6 cellular contexts compared by ENCODE assay signal in the genomic region with DNA sequence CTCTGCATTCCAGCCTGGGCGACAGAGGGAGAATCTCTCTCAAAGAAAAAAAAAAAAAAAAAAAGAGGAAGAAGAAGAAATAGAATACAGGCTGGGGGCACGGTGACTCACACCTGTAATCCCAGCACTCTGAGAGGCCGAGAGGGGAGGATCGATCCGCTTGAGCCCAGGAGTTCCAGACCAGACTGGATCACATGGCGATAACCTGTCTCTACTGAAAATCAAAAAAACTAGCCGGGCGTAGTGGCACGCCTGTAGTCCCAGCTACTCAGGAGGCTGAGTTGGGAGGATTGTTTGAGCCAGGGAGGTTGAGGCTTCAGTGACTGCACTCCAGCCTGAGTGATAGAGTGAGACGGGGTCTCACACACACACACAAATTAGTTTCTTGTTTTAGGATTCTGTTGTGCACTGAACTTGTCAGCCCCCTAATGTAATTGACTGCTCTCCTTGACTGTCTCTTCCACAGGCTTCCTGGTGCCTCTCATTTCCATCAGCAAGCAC. TPM values are rescaled to one million over a fixed set of nuclear protein-coding genes. Genes with fewer than 3 reads are reported as not detected.
A peak's percentile ranks its signal among the peaks of the same experiment; 100 is the strongest.
DNase-seq lines count a peak whose midpoint lies in the region; ATAC-seq and TF ChIP-seq lines count a peak whose summit lies in the region.

No MANE protein-coding gene starts in this region.

- no peak for TF ChIP-seq CTCF in activated CD8-positive, alpha-beta T cell treated with anti-CD3 and anti-CD28 coated beads for 36 hours (IDR thresholded peaks at IDR 0.05)
- TF ChIP-seq CTCF in lower lobe of right lung (IDR thresholded peaks at IDR 0.05) (no peak), GM10248 (IDR thresholded peaks at IDR 0.05; ENCODE audit: control extremely low read depth, extremely low read depth, low read depth, missing control alignments) (no peak)

- peaks cover 53% of the 10 kb centered on the region for H3K4me1 Mint-ChIP-seq in activated CD8-positive, alpha-beta T cell treated with anti-CD3 and anti-CD28 coated beads for 36 hours (ENCODE audit: low read depth)

- peak overlapping the region; percentile 73 for H3K4me3 ChIP-seq in lower lobe of right lung

- DNase-seq in activated CD8-positive, alpha-beta T cell treated with anti-CD3 and anti-CD28 coated beads for 36 hours: no peak
- no peak for DNase-seq in lower lobe of right lung
- DNase-seq in NCI-H2196 (lab: John Stamatoyannopoulos, UW; ENCODE audit: unreplicated experiment): no peak
- no peak for DNase-seq in GM10248 (ENCODE audit: extremely low spot score)
- no peak for DNase-seq in SHP77 (lab: John Stamatoyannopoulos, UW)

- no peak for TF ChIP-seq RAD21 in Ishikawa (IDR thresholded peaks at IDR 0.05; ENCODE audit: low read depth)

- H3K9me3 ChIP-seq in lower lobe of right lung: no peaks in the 10 kb centered on the region

- no peaks in the 10 kb centered on the region for H3K9me3 Mint-ChIP-seq in activated CD8-positive, alpha-beta T cell treated with anti-CD3 and anti-CD28 coated beads for 36 hours

- no peaks in the 10 kb centered on the region for H3K27me3 Mint-ChIP-seq in activated CD8-positive, alpha-beta T cell treated with anti-CD3 and anti-CD28 coated beads for 36 hours

- peak overlapping the region; percentile 98 for H3K27ac Mint-ChIP-seq in activated CD8-positive, alpha-beta T cell treated with anti-CD3 and anti-CD28 coated beads for 36 hours

- H3K36me3 ChIP-seq in lower lobe of right lung: peaks cover 31% of the 10 kb centered on the region

- ATAC-seq in activated CD8-positive, alpha-beta T cell treated with anti-CD3 and anti-CD28 coated beads for 36 hours: no peak
- peak in 1 of 2 donors; percentile 2 for ATAC-seq in lower lobe of right lung

- H3K27me3 ChIP-seq in lower lobe of right lung (ENCODE audit: low read depth): no peaks in the 10 kb centered on the region

- peaks cover 25% of the 10 kb centered on the region for H3K36me3 Mint-ChIP-seq in activated CD8-positive, alpha-beta T cell treated with anti-CD3 and anti-CD28 coated beads for 36 hours (ENCODE audit: low read depth)

- POLR2A ChIA-PET in activated CD8-positive, alpha-beta T cell treated with anti-CD3 and anti-CD28 coated beads for 36 hours (lab: Charles Lee): interaction anchor here (0.7 to 4.0 kb wide), 17 partner anchors 15 to 193 kb away, joined by 3 to 22 read pairs (median 5); partner anchors contain the start of genes CIDEB, DHRS1, LTB4R and LTB4R2
- POLR2A ChIA-PET in GM10248 (lab: Yijun Ruan, JAX): interaction anchor here (1.4 to 1.9 kb wide), 6 partner anchors 27 to 65 kb away, joined by 5 to 13 read pairs (median 10); partner anchors contain the start of genes CIDEB, RABGGTA and TM9SF1

- no peak for TF ChIP-seq EP300 in Ishikawa (IDR thresholded peaks at IDR 0.05; ENCODE audit: borderline replicate concordance)

- peaks cover 42% of the 10 kb centered on the region for H3K4me1 ChIP-seq in lower lobe of right lung

- H3K27ac ChIP-seq in lower lobe of right lung: peak overlapping the region; percentile 99

- intact Hi-C loops in activated CD8-positive, alpha-beta T cell treated with anti-CD3 and anti-CD28 coated beads for 36 hours (cut with micrococcal nuclease): loop anchor here (1.0 to 10.0 kb wide), 2 partner anchors 54 to 191 kb away; no protein-coding TSS in a partner anchor
- intact Hi-C loops in lower lobe of right lung (cut with DNase I): loop anchor here (10.0 kb wide), 1 partner anchor 51 kb away; the partner anchor contains the start of genes DHRS1 and NOP9

- H3K4me3 Mint-ChIP-seq in activated CD8-positive, alpha-beta T cell treated with anti-CD3 and anti-CD28 coated beads for 36 hours: peak overlapping the region; percentile 96

- CTCF ChIA-PET in activated CD8-positive, alpha-beta T cell treated with anti-CD3 and anti-CD28 coated beads for 36 hours (lab: Charles Lee): interaction anchor here (0.8 to 27.8 kb wide), 29 partner anchors 8 to 198 kb away, joined by 3 to 873 read pairs (median 9); partner anchors contain the start of genes ADCY4, CHMP4A, CIDEB and DHRS1
- CTCF ChIA-PET in GM10248 (lab: Yijun Ruan, JAX): interaction anchor here (0.7 to 10.1 kb wide), 29 partner anchors 9 to 193 kb away, joined by 3 to 323 read pairs (median 10); partner anchors contain the start of genes CBLN3, CIDEB, DHRS1 and EMC9

TF ChIP-seq in Ishikawa, 13 proteins besides CTCF, POLR2A, EP300 and RAD21:
- TF ChIP-seq, protein P1, sequence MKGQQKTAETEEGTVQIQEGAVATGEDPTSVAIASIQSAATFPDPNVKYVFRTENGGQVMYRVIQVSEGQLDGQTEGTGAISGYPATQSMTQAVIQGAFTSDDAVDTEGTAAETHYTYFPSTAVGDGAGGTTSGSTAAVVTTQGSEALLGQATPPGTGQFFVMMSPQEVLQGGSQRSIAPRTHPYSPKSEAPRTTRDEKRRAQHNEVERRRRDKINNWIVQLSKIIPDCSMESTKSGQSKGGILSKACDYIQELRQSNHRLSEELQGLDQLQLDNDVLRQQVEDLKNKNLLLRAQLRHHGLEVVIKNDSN (IDR thresholded peaks at IDR 0.05): no peak
- TF ChIP-seq TEAD4 (IDR thresholded peaks at IDR 0.05) (0 out of 2 replicates have a peak, but pooled peaks have one; percentile 14), CEBPB (IDR thresholded peaks at IDR 0.05) (no peak)
TF ChIP-seq in Ishikawa: peak in this region for 1.

RNA-seq across cellular contexts. Expression of gene TINF2, which starts 1.0 kb away (rescaled TPM):
- total RNA-seq in activated CD8-positive, alpha-beta T cell treated with anti-CD3 and anti-CD28 coated beads for 36 hours: 10 to 100 TPM; 77.4 to 84.9 TPM
- total RNA-seq in lower lobe of right lung: 85.7 TPM

RNA-seq across cellular contexts. Expression of gene GMPR2, which starts 10.7 kb away (rescaled TPM):
- 10 to 100 TPM; 45.6 to 49.3 TPM for total RNA-seq in activated CD8-positive, alpha-beta T cell treated with anti-CD3 and anti-CD28 coated beads for 36 hours
- 72.3 TPM for total RNA-seq in lower lobe of right lung

RNA-seq across cellular contexts. Expression of gene NEDD8, which starts 11.2 kb away (rescaled TPM):
- total RNA-seq in activated CD8-positive, alpha-beta T cell treated with anti-CD3 and anti-CD28 coated beads for 36 hours: 100 to 1,000 TPM; 167 to 172 TPM
- 132 TPM for total RNA-seq in lower lobe of right lung

RNA-seq across cellular contexts. Expression of gene TGM1, which starts 19.6 kb away (rescaled TPM):
- 1 to 10 TPM; 3.0 to 3.1 TPM for total RNA-seq in activated CD8-positive, alpha-beta T cell treated with anti-CD3 and anti-CD28 coated beads for 36 hours
- 5.9 TPM for total RNA-seq in lower lobe of right lung

RNA-seq across cellular contexts. Expression of gene MDP1, which starts 27.5 kb away (rescaled TPM):
- total RNA-seq in activated CD8-positive, alpha-beta T cell treated with anti-CD3 and anti-CD28 coated beads for 36 hours: 10 to 100 TPM; 11.2 to 11.3 TPM
- 13.3 TPM for total RNA-seq in lower lobe of right lung
